In the genomic region with DNA sequence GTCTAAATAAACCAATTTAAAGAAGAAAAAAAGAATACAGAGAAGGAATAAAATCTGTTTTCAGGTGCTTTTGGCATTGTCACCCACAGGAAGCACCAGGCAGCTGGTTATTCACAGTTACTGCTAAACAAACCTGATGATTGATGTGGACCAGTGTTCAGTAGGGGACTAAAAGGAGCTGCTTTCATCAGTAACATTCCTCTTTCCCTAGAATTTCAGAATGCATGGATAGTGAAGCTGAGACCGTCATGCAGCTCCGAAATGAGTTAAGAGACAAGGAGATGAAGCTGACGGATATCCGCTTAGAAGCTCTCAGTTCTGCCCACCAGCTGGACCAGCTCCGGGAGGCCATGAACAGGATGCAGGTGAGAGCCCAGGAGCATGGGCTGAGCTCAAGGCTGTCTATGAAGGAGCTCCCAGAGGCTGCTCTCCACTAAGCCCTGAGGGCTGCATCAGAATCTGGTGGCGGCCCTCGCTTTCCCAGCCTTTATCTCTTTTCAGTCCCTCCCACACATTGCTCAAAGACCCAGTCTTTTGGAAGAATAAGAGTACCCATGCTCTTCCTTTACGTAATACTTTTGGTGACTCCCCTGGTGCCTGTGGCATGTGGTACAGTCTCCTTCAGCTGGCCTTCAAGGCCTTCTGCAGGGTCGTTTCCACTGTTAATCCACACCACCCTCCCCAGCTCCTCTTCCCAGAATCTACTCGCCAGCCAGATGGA, we compare ENCODE assay signal across 28 cellular contexts.
DNase-seq lines count a peak whose midpoint lies in the region; ATAC-seq and TF ChIP-seq lines count a peak whose summit lies in the region.
"Had no signal": no experiment of that assay in that cellular context is flagged by ENCODE, and none has a peak within 500 bp of the region (broad histone marks: within the 10 kb centered on the region; RNA-seq: fewer than 3 reads in every experiment).

No MANE protein-coding gene starts in this region.

- TF ChIP-seq CTCF in left ventricle myocardium inferior (IDR thresholded peaks at IDR 0.05; ENCODE audit: borderline replicate concordance) (no peak), hepatocyte (IDR thresholded peaks at IDR 0.05; ENCODE audit: poor library complexity) (no peak)

- peak overlapping the region; percentile 39 for H3K4me2 ChIP-seq in hepatocyte

- 89% methylated on average over 10 of the region's 10 CpGs for WGBS in hepatocyte (ENCODE audit: low lambda C conversion rate, missing lambda C conversion rate)

- intact Hi-C loops in left ventricle myocardium inferior (cut with micrococcal nuclease) (no loop called here), Right ventricle myocardium superior (cut with DNase I) (no loop called here)

- DNase-seq in left ventricle myocardium inferior, result no peak
- no peak for DNase-seq in Right ventricle myocardium superior
- peak; percentile 56 for DNase-seq in NCI-H774 (lab: John Stamatoyannopoulos, UW)
- DNase-seq in hepatocyte (ENCODE audit: low spot score), result no peak
- DNase-seq in stimulated activated CD8-positive, alpha-beta memory T cell treated with anti-CD3 and anti-CD28 coated beads, Interleukin-4, amount 100 ng/mL, for 48 hours, result no peak
- DNase-seq: activated CD4-positive, alpha-beta T cell treated with anti-CD3 and anti-CD28 coated beads for 4 hours; activated naive CD4-positive, alpha-beta T cell; activated T-cell treated with anti-CD3 and anti-CD28 coated beads, Interleukin-2, amount 50 U/mL, for 4 hours; colonic mucosa; DMS 273 treated with DMSO at 0.1 percent for 48 hours; effector memory CD8-positive, alpha-beta T cell; foreskin melanocyte; GF-D8; left colon; NCI-H1048; RPMI8226; stimulated activated CD4-positive, alpha-beta T cell treated with anti-CD3 and anti-CD28 coated beads, Interleukin-4, amount 100 ng/mL, for 24 hours; stimulated activated naive CD4-positive, alpha-beta T cell; T-helper 17 cell; uterus had no signal

- H3K4me3 ChIP-seq in left ventricle myocardium inferior (no peak overlapping the region), hepatocyte (no peak overlapping the region)
- H3K4me3 ChIP-seq: adrenal gland, colonic mucosa, esophagus muscularis mucosa, pancreas, right atrium auricular region, testis, uterus had no signal

- peak overlapping the region; percentile 69 for H3K27ac ChIP-seq in left ventricle myocardium inferior (replicated peaks)
- peak overlapping the region; percentile 80 for H3K27ac ChIP-seq in hepatocyte
- H3K27ac ChIP-seq: colonic mucosa, esophagus muscularis mucosa had no signal

- H3K4me1 ChIP-seq in left ventricle myocardium inferior (peaks cover 34% of the 10 kb centered on the region), hepatocyte (ENCODE audit: insufficient read depth) (peaks cover 13% of the 10 kb centered on the region)
- H3K4me1 ChIP-seq: colonic mucosa had no signal

- H3K79me2 ChIP-seq in hepatocyte, result no peaks in the 10 kb centered on the region

- no peaks in the 10 kb centered on the region for H3K9me2 ChIP-seq in hepatocyte (replicated peaks; ENCODE audit: insufficient read depth)

- no peaks in the 10 kb centered on the region for H3K9me3 ChIP-seq in left ventricle myocardium inferior (replicated peaks)
- H3K9me3 ChIP-seq in hepatocyte (ENCODE audit: low read depth), result no peaks in the 10 kb centered on the region
- H3K9me3 ChIP-seq: adrenal gland, colonic mucosa, esophagus muscularis mucosa, pancreas, right atrium auricular region, testis, uterus had no signal

- ATAC-seq in Right ventricle myocardium superior (ENCODE audit: poor library complexity), result no peak
- ATAC-seq in GM18861 (IDR thresholded peaks at IDR 0.05; ENCODE audit: unreplicated experiment), result no peak
- ATAC-seq in GM19324 (IDR thresholded peaks at IDR 0.05; ENCODE audit: low FRiP score, unreplicated experiment), result no peak
- ATAC-seq: activated T-cell treated with anti-CD3 and anti-CD28 coated beads, Interleukin-2, amount 50 U/mL, for 4 hours; effector memory CD8-positive, alpha-beta T cell; natural killer cell treated with Interleukin-12 subunit alpha and Interleukin-12 subunit beta and Interleukin-15 and Interleukin-18, amount 100 ng/mL, for 72 hours; T-helper 17 cell had no signal

- H3K36me3 ChIP-seq in left ventricle myocardium inferior (peaks cover 56% of the 10 kb centered on the region), hepatocyte (replicated peaks; ENCODE audit: insufficient read depth, low read depth) (no peaks in the 10 kb centered on the region)
- H3K36me3 ChIP-seq: uterus had no signal

- no peak overlapping the region for H2AFZ ChIP-seq in hepatocyte

- H3K27me3 ChIP-seq in left ventricle myocardium inferior (ENCODE audit: low read depth) (no peaks in the 10 kb centered on the region), hepatocyte (no peaks in the 10 kb centered on the region)
- H3K27me3 ChIP-seq: adrenal gland, colonic mucosa, esophagus muscularis mucosa, pancreas, right atrium auricular region, testis, uterus had no signal

- H4K20me1 ChIP-seq in hepatocyte (ENCODE audit: insufficient read depth, poor library complexity, severe bottlenecking), result no peaks in the 10 kb centered on the region
